ENCODE assay signal across 1 cellular context in genomic region chr1:1959840-1960479, GRCh38.
TF ChIP-seq lines count a peak whose summit lies in the region.

No MANE protein-coding gene starts in this region.

TF ChIP-seq in HepG2, 621 proteins besides CTCF, POLR2A, EP300 and RAD21 (continued from another document and continues in another):
- no peak for TF ChIP-seq E2F2 (CRISPR knock-in tag; IDR thresholded peaks at IDR 0.05; ENCODE audit: borderline replicate concordance)
- peak; percentile 66 for TF ChIP-seq ZBTB33 (CRISPR knock-in tag; IDR thresholded peaks at IDR 0.05)
- TF ChIP-seq PATZ1 (CRISPR knock-in tag; IDR thresholded peaks at IDR 0.05): peak; percentile 92
- no peak for TF ChIP-seq ZKSCAN5 (CRISPR knock-in tag; IDR thresholded peaks at IDR 0.05)
- TF ChIP-seq YEATS2 (CRISPR knock-in tag; IDR thresholded peaks at IDR 0.05; ENCODE audit: borderline replicate concordance): peak; percentile 57; the same call in 1 of the 2 replicates
- no peak for TF ChIP-seq CSRNP2 (CRISPR knock-in tag; conservative IDR thresholded peaks at IDR 0.05; ENCODE audit: low read depth)
- no peak for TF ChIP-seq SP2 (CRISPR knock-in tag; IDR thresholded peaks at IDR 0.05)
- TF ChIP-seq SIN3A (IDR thresholded peaks at IDR 0.05; ENCODE audit: borderline replicate concordance, low read depth, low read length): 0 out of 2 replicates have a peak, but pooled peaks have one; percentile 44
- TF ChIP-seq ZNF124 (CRISPR knock-in tag; IDR thresholded peaks at IDR 0.05): no peak
- no peak for TF ChIP-seq KDM5A (IDR thresholded peaks at IDR 0.05; ENCODE audit: borderline replicate concordance, low read length)
- TF ChIP-seq ATF6 (CRISPR knock-in tag; conservative IDR thresholded peaks at IDR 0.05): no peak
- TF ChIP-seq ZBTB20 (CRISPR knock-in tag; IDR thresholded peaks at IDR 0.05; ENCODE audit: borderline replicate concordance, low read depth): peak; percentile 80; the same call in 1 of the 2 replicates
- no peak for TF ChIP-seq SIN3B (IDR thresholded peaks at IDR 0.05; ENCODE audit: low read length)
- 0 out of 2 replicates have a peak, but pooled peaks have one; percentile 40 for TF ChIP-seq SMAD3 (CRISPR knock-in tag; IDR thresholded peaks at IDR 0.05)
- TF ChIP-seq RFX3 (CRISPR knock-in tag; IDR thresholded peaks at IDR 0.05): no peak
- TF ChIP-seq ZSCAN22 (CRISPR knock-in tag; IDR thresholded peaks at IDR 0.05): no peak
- TF ChIP-seq GLMP (CRISPR knock-in tag; IDR thresholded peaks at IDR 0.05; ENCODE audit: borderline replicate concordance): no peak
- TF ChIP-seq ELF1 (CRISPR knock-in tag; IDR thresholded peaks at IDR 0.05): 0 out of 2 replicates have a peak, but pooled peaks have one; percentile 39
- no peak for TF ChIP-seq ZFP36L2 (CRISPR knock-in tag; IDR thresholded peaks at IDR 0.05)
- no peak for TF ChIP-seq MIER2 (CRISPR knock-in tag; IDR thresholded peaks at IDR 0.05)
- no peak for TF ChIP-seq CEBPB (IDR thresholded peaks at IDR 0.05; ENCODE audit: borderline replicate concordance, low read depth, low read length)
- peak; percentile 77 for TF ChIP-seq ARNTL (CRISPR knock-in tag; IDR thresholded peaks at IDR 0.05)
- TF ChIP-seq ZNF652 (CRISPR knock-in tag; IDR thresholded peaks at IDR 0.05; ENCODE audit: borderline replicate concordance, low read depth): peak; percentile 80
- TF ChIP-seq ZNF318 (CRISPR knock-in tag; IDR thresholded peaks at IDR 0.05): no peak
- TF ChIP-seq ZNF136 (CRISPR knock-in tag; IDR thresholded peaks at IDR 0.05; ENCODE audit: low read depth): no peak
- TF ChIP-seq ARNT2 (CRISPR knock-in tag; IDR thresholded peaks at IDR 0.05; ENCODE audit: low read depth): no peak; the same call in 1 of the 2 replicates
- peak; percentile 92; the same call in 1 of the 2 replicates for TF ChIP-seq MAZ (IDR thresholded peaks at IDR 0.05; ENCODE audit: borderline replicate concordance, low read depth, low read length)
- peak; percentile 84 for TF ChIP-seq MAZ (CRISPR knock-in tag; IDR thresholded peaks at IDR 0.05; ENCODE audit: low read depth)
- no peak for TF ChIP-seq MAF1 (CRISPR knock-in tag; IDR thresholded peaks at IDR 0.05; ENCODE audit: borderline replicate concordance)
- no peak for TF ChIP-seq IRF1 (CRISPR knock-in tag; IDR thresholded peaks at IDR 0.05; ENCODE audit: low read depth)
- TF ChIP-seq TARDBP (CRISPR knock-in tag; IDR thresholded peaks at IDR 0.05): no peak
- no peak for TF ChIP-seq ATF7-NPFF (CRISPR knock-in tag; IDR thresholded peaks at IDR 0.05; ENCODE audit: low read depth)
- peak; percentile 69 for TF ChIP-seq CREB1 (IDR thresholded peaks at IDR 0.05)
- peak; percentile 68; the same call in 1 of the 2 replicates for TF ChIP-seq CREB1 (CRISPR knock-in tag; IDR thresholded peaks at IDR 0.05)
- TF ChIP-seq REL (CRISPR knock-in tag; conservative IDR thresholded peaks at IDR 0.05): no peak
- TF ChIP-seq ATF4 (CRISPR knock-in tag; IDR thresholded peaks at IDR 0.05): no peak
- no peak for TF ChIP-seq ZNF704 (CRISPR knock-in tag; IDR thresholded peaks at IDR 0.05; ENCODE audit: borderline replicate concordance)
